ENCODE assay signal across 8 cellular contexts in the genomic region with DNA sequence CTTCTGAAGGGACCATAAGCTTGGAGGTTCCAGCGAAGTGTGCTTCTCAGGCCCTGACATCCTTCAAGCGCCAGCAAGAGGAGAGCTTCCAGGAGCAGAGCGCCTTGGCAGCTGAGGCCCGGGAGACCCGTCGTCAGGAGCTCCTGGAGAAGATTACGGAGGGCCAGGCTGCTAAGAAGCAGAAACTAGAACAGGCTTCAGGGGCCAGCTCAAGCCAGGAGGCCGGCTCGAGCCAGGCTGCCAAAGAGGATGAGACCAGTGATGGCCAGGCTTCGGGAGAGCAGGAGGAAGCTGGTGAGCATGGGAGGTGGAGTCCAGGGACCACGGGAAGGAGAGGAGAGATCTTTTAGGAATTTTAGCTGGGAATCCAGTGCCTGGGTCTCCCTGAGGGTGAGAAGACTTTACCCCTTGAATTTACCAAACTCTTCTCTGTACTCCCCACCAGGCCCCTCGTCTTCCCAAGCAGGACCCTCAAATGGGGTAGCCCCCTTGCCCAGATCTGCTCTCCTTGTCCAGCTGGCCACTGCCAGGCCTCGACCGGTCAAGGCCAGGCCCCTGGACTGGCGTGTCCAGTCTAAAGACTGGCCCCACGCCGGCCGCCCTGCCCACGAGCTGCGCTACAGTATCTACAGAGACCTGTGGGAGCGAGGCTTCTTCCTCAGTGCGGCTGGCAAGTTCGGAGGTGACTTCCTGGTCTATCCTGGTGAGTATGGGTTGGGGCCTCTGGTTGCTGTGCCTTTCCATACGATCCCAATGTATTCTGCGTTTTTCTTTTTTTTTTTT. TPM values are rescaled to one million over a fixed set of nuclear protein-coding genes. Genes with fewer than 3 reads are reported as not detected.
DNase-seq lines count a peak whose midpoint lies in the region; ATAC-seq and TF ChIP-seq lines count a peak whose summit lies in the region.

No MANE protein-coding gene starts in this region.

- H3K27me3 Mint-ChIP-seq in WTC11 (ENCODE audit: low read depth): peaks cover 3% of the 10 kb centered on the region; the same call in 1 of the 2 replicates

- DNase-seq in NCI-H2029 (lab: John Stamatoyannopoulos, UW) (peak; percentile 15), NCI-H2029 treated with DMSO at 0.1 percent for 48 hours (lab: John Stamatoyannopoulos, UW) (no peak), WTC11 (ENCODE audit: low spot score) (no peak), stomach (no peak), KG1 (lab: John Stamatoyannopoulos, UW) (no peak), superior temporal gyrus (ENCODE audit: extremely low spot score) (no peak)

- peaks cover 38% of the 10 kb centered on the region for H3K36me3 Mint-ChIP-seq in WTC11

- peak overlapping the region; percentile 93 for H3K27ac Mint-ChIP-seq in WTC11

- no peak for TF ChIP-seq EP300 in stomach (IDR thresholded peaks at IDR 0.05)

- H3K27me3 ChIP-seq in iPS-15b (ENCODE audit: control insufficient read depth, insufficient read depth, low read length) (no peaks in the 10 kb centered on the region), stomach (no peaks in the 10 kb centered on the region)

- POLR2A ChIA-PET in WTC11 (lab: Charles Lee): interaction anchor here (1.0 to 4.3 kb wide), 7 partner anchors 9 to 107 kb away, joined by 3 to 25 read pairs (median 4); a partner anchor contains a TSS

- CTCF ChIA-PET in WTC11 (lab: Charles Lee): interaction anchor here (0.6 to 4.2 kb wide), 12 partner anchors 10 to 1312 kb away, joined by 3 to 84 read pairs (median 4); a partner anchor contains a TSS

- H3K9me3 Mint-ChIP-seq in WTC11: no peaks in the 10 kb centered on the region

- H3K9me3 ChIP-seq in iPS-15b (ENCODE audit: control insufficient read depth, insufficient read depth, low read length) (no peaks in the 10 kb centered on the region), stomach (no peaks in the 10 kb centered on the region)

- peak overlapping the region; percentile 85 for H3K4me3 Mint-ChIP-seq in WTC11

- no peak for TF ChIP-seq POLR2A in stomach (IDR thresholded peaks at IDR 0.05)

- 43 to 55% (median 44%) methylated on average over 21 to 25 of the region's 25 CpGs for WGBS in stomach, 5 donors

- H3K4me3 ChIP-seq in iPS-15b (ENCODE audit: low read depth, low read length): peak overlapping the region; percentile 98
- peak overlapping the region; percentile 75 to 93 (median 84) for H3K4me3 ChIP-seq in stomach

- peaks cover 2% of the 10 kb centered on the region for H3K4me1 ChIP-seq in iPS-15b (ENCODE audit: control insufficient read depth, insufficient read depth, low read length)
- H3K4me1 ChIP-seq in stomach: peaks cover 27 to 41% (median 37%) of the 10 kb centered on the region in 4 donors

- ATAC-seq in WTC11 (no peak), HG03521 (IDR thresholded peaks at IDR 0.05; ENCODE audit: unreplicated experiment) (no peak)

- H3K4me1 Mint-ChIP-seq in WTC11: peaks cover 32% of the 10 kb centered on the region

- H3K27ac ChIP-seq in stomach: peak overlapping the region; percentile 97 to 99 (median 99)

- intact Hi-C loops in stomach (cut with DNase I; ENCODE audit: low total_unique reads): no loop called here

- H3K36me3 ChIP-seq in iPS-15b (ENCODE audit: control insufficient read depth, insufficient read depth, low read length): peaks cover 12% of the 10 kb centered on the region
- peaks cover 8 to 39% (median 31%) of the 10 kb centered on the region in 4 donors for H3K36me3 ChIP-seq in stomach

- peak overlapping the region; percentile 85 for H3K9ac ChIP-seq in iPS-15b (ENCODE audit: low read depth, low read length)

- TF ChIP-seq CTCF in WTC11 (IDR thresholded peaks at IDR 0.05) (no peak), stomach (IDR thresholded peaks at IDR 0.05) (no peak)

TF ChIP-seq in WTC11, 78 proteins besides CTCF, POLR2A, EP300 and RAD21:
- TF ChIP-seq, protein P1, sequence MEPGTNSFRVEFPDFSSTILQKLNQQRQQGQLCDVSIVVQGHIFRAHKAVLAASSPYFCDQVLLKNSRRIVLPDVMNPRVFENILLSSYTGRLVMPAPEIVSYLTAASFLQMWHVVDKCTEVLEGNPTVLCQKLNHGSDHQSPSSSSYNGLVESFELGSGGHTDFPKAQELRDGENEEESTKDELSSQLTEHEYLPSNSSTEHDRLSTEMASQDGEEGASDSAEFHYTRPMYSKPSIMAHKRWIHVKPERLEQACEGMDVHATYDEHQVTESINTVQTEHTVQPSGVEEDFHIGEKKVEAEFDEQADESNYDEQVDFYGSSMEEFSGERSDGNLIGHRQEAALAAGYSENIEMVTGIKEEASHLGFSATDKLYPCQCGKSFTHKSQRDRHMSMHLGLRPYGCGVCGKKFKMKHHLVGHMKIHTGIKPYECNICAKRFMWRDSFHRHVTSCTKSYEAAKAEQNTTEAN (CRISPR knock-in tag; IDR thresholded peaks at IDR 0.05): 0 out of 2 replicates have a peak, but pooled peaks have one; percentile 14
- TF ChIP-seq, protein P2, sequence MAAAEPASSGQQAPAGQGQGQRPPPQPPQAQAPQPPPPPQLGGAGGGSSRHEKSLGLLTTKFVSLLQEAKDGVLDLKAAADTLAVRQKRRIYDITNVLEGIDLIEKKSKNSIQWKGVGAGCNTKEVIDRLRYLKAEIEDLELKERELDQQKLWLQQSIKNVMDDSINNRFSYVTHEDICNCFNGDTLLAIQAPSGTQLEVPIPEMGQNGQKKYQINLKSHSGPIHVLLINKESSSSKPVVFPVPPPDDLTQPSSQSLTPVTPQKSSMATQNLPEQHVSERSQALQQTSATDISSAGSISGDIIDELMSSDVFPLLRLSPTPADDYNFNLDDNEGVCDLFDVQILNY (CRISPR knock-in tag; IDR thresholded peaks at IDR 0.05): no peak
- TF ChIP-seq, protein P3, sequence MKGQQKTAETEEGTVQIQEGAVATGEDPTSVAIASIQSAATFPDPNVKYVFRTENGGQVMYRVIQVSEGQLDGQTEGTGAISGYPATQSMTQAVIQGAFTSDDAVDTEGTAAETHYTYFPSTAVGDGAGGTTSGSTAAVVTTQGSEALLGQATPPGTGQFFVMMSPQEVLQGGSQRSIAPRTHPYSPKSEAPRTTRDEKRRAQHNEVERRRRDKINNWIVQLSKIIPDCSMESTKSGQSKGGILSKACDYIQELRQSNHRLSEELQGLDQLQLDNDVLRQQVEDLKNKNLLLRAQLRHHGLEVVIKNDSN (CRISPR knock-in tag; IDR thresholded peaks at IDR 0.05): 0 out of 2 replicates have a peak, but pooled peaks have one; percentile 3
- 0 out of 2 replicates have a peak, but pooled peaks have one; percentile 49 for TF ChIP-seq JUN (CRISPR knock-in tag; IDR thresholded peaks at IDR 0.05)
- TF ChIP-seq NR2C2 (CRISPR knock-in tag; IDR thresholded peaks at IDR 0.05): no peak

RNA-seq across cellular contexts. Expression of a gene that starts 0.8 kb away (rescaled TPM):
- total RNA-seq in WTC11 (2021): 32.0 to 34.3 TPM (median 32.5 TPM) in 3 replicates
- 100 to 1,000 TPM in 1 of 5 donors, 10 to 100 TPM in 4; 25.5 to 147 (median 34.5) TPM for total RNA-seq in stomach
- polyA plus RNA-seq in stomach: 10 to 100 TPM; 35.3 to 54.1 (median 45.1) TPM

RNA-seq across cellular contexts. Expression of a gene that starts 2.5 kb away (rescaled TPM):
- 109 to 126 TPM (median 113 TPM) in 3 replicates for total RNA-seq in WTC11 (2021)
- 1,000 to 10,000 TPM in 1 of 5 donors, 100 to 1,000 TPM in 1, 10 to 100 TPM in 3; 22.0 to 1,215 (median 95.1) TPM for total RNA-seq in stomach
- 10 to 100 TPM; 14.1 to 20.6 (median 19.1) TPM for polyA plus RNA-seq in stomach

RNA-seq across cellular contexts. Expression of a gene that starts 8.8 kb away (rescaled TPM):
- total RNA-seq in WTC11 (2021) (1,828 to 2,106 TPM (median 2,018 TPM) in 3 replicates), stomach (1,000 to 10,000 TPM in 4 of 5 donors, 100 to 1,000 TPM in 1; 634 to 2,012 (median 1,471) TPM)
- polyA plus RNA-seq in stomach: 1,000 to 10,000 TPM; 4,159 to 5,346 (median 4,356) TPM

RNA-seq across cellular contexts. Expression of a gene that starts 18.9 kb away (rescaled TPM):
- total RNA-seq in WTC11 (2021) (9.3 to 14.7 TPM (median 13.8 TPM) in 3 replicates), stomach (10 to 100 TPM; 28.0 to 99.5 (median 47.1) TPM)
- 10 to 100 TPM; 33.4 to 49.8 (median 39.3) TPM for polyA plus RNA-seq in stomach

RNA-seq across cellular contexts. Expression of a gene that starts 30.9 kb away (rescaled TPM):
- total RNA-seq in WTC11 (2021) (not detected in 3 replicates), stomach (10 to 100 TPM in 1 of 5 donors, 1 to 10 TPM in 2, under 1 TPM in 1, not detected in 1; 0.89 to 74.7 (median 2.4) TPM)
- polyA plus RNA-seq in stomach: 1 to 10 TPM; 1.7 to 3.0 (median 2.5) TPM
